ENCODE assay signal across 1 cellular context in the genomic region with DNA sequence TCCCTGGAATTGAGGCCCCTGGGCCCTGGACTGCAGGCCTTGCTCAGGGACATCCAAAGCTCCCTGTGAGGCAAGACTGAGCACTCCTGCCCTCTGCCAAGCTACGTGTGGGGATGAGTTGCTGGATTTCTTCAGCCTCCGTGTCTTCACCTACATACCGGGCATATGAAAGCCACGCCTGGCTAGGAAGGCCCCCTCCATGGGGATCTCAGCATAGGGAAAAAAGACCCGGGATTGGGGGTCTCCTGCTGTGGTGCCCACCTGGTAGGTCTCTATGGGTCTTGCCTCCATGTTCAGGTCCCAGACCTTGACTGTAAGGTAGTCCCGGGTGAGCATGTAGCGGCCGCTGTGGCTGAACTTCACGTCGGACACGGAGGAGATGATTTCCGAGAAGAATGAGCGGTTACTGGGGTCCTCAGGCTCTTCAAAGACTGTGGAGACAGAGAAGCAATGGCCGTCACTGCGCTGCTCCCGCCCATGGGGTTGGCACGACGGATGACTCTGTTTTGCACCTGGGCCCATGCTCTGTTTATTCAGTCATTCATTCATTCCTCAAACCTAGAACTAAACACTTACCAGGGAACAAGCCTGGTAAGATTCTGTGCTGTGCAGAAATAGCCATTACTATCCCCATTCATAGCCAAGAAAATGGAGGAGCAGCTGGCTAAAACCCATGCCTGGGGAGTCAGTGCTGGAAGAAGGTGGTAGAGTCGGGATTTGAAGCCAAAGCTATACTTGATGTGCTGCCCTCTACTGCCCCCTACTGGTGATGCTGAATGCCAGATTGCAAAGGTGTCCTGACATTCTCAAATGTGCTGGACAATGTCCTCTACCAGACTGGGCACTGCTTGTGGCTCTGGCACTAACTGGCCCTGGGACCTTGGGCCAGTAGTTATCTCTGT.
TF ChIP-seq lines count a peak whose summit lies in the region.

No MANE protein-coding gene starts in this region.

TF ChIP-seq in GM23338, 12 proteins besides CTCF, POLR2A, EP300 and RAD21 (continued from another document):
- TF ChIP-seq, protein P1, sequence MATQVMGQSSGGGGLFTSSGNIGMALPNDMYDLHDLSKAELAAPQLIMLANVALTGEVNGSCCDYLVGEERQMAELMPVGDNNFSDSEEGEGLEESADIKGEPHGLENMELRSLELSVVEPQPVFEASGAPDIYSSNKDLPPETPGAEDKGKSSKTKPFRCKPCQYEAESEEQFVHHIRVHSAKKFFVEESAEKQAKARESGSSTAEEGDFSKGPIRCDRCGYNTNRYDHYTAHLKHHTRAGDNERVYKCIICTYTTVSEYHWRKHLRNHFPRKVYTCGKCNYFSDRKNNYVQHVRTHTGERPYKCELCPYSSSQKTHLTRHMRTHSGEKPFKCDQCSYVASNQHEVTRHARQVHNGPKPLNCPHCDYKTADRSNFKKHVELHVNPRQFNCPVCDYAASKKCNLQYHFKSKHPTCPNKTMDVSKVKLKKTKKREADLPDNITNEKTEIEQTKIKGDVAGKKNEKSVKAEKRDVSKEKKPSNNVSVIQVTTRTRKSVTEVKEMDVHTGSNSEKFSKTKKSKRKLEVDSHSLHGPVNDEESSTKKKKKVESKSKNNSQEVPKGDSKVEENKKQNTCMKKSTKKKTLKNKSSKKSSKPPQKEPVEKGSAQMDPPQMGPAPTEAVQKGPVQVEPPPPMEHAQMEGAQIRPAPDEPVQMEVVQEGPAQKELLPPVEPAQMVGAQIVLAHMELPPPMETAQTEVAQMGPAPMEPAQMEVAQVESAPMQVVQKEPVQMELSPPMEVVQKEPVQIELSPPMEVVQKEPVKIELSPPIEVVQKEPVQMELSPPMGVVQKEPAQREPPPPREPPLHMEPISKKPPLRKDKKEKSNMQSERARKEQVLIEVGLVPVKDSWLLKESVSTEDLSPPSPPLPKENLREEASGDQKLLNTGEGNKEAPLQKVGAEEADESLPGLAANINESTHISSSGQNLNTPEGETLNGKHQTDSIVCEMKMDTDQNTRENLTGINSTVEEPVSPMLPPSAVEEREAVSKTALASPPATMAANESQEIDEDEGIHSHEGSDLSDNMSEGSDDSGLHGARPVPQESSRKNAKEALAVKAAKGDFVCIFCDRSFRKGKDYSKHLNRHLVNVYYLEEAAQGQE (IDR thresholded peaks at IDR 0.05; ENCODE audit: unreplicated experiment): no peak
- TF ChIP-seq CREB1 (CRISPR knock-in tag; IDR thresholded peaks at IDR 0.05; ENCODE audit: low read depth) (no peak), POLR2AphosphoS5 (IDR thresholded peaks at IDR 0.05; ENCODE audit: low read depth) (no peak), EZH2 (IDR thresholded peaks at IDR 0.05; ENCODE audit: low read depth, unreplicated experiment) (no peak), NANOG (IDR thresholded peaks at IDR 0.05; ENCODE audit: borderline replicate concordance) (no peak), ZNF331 (CRISPR knock-in tag; IDR thresholded peaks at IDR 0.05; ENCODE audit: low read depth) (no peak), STAT1 (IDR thresholded peaks at IDR 0.05; ENCODE audit: unreplicated experiment) (no peak), ZNF114 (CRISPR knock-in tag; IDR thresholded peaks at IDR 0.05) (no peak)
- TF ChIP-seq, protein P2, sequence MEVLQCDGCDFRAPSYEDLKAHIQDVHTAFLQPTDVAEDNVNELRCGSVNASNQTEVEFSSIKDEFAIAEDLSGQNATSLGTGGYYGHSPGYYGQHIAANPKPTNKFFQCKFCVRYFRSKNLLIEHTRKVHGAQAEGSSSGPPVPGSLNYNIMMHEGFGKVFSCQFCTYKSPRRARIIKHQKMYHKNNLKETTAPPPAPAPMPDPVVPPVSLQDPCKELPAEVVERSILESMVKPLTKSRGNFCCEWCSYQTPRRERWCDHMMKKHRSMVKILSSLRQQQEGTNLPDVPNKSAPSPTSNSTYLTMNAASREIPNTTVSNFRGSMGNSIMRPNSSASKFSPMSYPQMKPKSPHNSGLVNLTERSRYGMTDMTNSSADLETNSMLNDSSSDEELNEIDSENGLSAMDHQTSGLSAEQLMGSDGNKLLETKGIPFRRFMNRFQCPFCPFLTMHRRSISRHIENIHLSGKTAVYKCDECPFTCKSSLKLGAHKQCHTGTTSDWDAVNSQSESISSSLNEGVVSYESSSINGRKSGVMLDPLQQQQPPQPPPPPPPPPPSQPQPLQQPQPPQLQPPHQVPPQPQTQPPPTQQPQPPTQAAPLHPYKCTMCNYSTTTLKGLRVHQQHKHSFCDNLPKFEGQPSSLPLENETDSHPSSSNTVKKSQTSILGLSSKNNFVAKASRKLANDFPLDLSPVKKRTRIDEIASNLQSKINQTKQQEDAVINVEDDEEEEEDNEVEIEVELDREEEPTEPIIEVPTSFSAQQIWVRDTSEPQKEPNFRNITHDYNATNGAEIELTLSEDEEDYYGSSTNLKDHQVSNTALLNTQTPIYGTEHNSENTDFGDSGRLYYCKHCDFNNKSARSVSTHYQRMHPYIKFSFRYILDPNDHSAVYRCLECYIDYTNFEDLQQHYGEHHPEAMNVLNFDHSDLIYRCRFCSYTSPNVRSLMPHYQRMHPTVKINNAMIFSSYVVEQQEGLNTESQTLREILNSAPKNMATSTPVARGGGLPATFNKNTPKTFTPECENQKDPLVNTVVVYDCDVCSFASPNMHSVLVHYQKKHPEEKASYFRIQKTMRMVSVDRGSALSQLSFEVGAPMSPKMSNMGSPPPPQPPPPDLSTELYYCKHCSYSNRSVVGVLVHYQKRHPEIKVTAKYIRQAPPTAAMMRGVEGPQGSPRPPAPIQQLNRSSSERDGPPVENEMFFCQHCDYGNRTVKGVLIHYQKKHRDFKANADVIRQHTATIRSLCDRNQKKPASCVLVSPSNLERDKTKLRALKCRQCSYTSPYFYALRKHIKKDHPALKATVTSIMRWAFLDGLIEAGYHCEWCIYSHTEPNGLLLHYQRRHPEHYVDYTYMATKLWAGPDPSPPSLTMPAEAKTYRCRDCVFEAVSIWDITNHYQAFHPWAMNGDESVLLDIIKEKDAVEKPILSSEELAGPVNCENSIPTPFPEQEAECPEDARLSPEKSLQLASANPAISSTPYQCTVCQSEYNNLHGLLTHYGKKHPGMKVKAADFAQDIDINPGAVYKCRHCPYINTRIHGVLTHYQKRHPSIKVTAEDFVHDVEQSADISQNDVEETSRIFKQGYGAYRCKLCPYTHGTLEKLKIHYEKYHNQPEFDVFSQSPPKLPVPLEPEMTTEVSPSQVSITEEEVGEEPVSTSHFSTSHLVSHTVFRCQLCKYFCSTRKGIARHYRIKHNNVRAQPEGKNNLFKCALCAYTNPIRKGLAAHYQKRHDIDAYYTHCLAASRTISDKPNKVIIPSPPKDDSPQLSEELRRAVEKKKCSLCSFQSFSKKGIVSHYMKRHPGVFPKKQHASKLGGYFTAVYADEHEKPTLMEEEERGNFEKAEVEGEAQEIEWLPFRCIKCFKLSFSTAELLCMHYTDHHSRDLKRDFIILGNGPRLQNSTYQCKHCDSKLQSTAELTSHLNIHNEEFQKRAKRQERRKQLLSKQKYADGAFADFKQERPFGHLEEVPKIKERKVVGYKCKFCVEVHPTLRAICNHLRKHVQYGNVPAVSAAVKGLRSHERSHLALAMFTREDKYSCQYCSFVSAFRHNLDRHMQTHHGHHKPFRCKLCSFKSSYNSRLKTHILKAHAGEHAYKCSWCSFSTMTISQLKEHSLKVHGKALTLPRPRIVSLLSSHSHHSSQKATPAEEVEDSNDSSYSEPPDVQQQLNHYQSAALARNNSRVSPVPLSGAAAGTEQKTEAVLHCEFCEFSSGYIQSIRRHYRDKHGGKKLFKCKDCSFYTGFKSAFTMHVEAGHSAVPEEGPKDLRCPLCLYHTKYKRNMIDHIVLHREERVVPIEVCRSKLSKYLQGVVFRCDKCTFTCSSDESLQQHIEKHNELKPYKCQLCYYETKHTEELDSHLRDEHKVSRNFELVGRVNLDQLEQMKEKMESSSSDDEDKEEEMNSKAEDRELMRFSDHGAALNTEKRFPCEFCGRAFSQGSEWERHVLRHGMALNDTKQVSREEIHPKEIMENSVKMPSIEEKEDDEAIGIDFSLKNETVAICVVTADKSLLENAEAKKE (CRISPR knock-in tag; IDR thresholded peaks at IDR 0.05): no peak
